8 cellular contexts compared by ENCODE assay signal in genomic region chr16:30740364-30741251, GRCh38. TPM values are rescaled to one million over a fixed set of nuclear protein-coding genes. Genes with fewer than 3 reads are reported as not detected.
DNase-seq lines count a peak whose midpoint lies in the region; FAIRE-seq and TF ChIP-seq lines count a peak whose summit lies in the region.

No MANE protein-coding gene starts in this region.

- H3K4me3 ChIP-seq in GM23248 (no peak overlapping the region), Peyer's patch (peak overlapping the region in 1 of 4 donors; percentile 15), endothelial cell of umbilical vein (replicated peaks in 1 of 3; ENCODE audit: insufficient read depth in 1 of 3, low read depth in 1 of 3, low read length in 3 of 3) (no peak overlapping the region), mucosa of rectum (ENCODE audit: low read length in 2 of 2) (peak overlapping the region in 1 of 2 donors; percentile 16), dorsolateral prefrontal cortex (no peak overlapping the region)

- FAIRE-seq in endothelial cell of umbilical vein (lab: Jason Lieb, UNC), result peak; percentile 67

- POLR2A ChIA-PET in endothelial cell of umbilical vein (lab: Charles Lee), result no interaction called here

- peak; percentile 91 for DNase-seq in GM23248
- DNase-seq in Peyer's patch, result peak in 2 of 3 donors; percentile 86 to 89
- peak; percentile 19 for DNase-seq in endothelial cell of umbilical vein (ENCODE audit: low read depth, low spot score)
- no peak for DNase-seq in activated T-helper 1 cell treated with anti-CD3 and anti-CD28 coated beads, Interleukin-12 subunit alpha, Interleukin-12 subunit beta, Interleukin-2, Interleukin-4 antibody, amounts not matched to agents 30 ng/mL and 10 ng/mL and 1 ng/mL, durations not matched to agents 14 hours and 24 hours and 36 hours (ENCODE audit: low spot score)
- no peak for DNase-seq in activated CD8-positive, alpha-beta memory T cell treated with anti-CD3 and anti-CD28 coated beads, Interleukin-2, amount 50 U/mL, for 4 hours
- DNase-seq in dorsolateral prefrontal cortex, result no peak
- DNase-seq in GM13977 (ENCODE audit: low spot score), result no peak

- H3K4me3 Mint-ChIP-seq in activated T-helper 1 cell treated with anti-CD3 and anti-CD28 coated beads, Interleukin-12 subunit alpha, Interleukin-12 subunit beta, Interleukin-2, Interleukin-4 antibody, amounts not matched to agents 30 ng/mL and 10 ng/mL and 1 ng/mL, durations not matched to agents 14 hours and 24 hours and 36 hours, result no peak overlapping the region

- in situ Hi-C loops in GM23248 (cut with MboI) (no loop called here), GM13977 (cut with MboI; ENCODE audit: low pct_unique_long_range_greater_than_20kb, low sequenced_read_pairs, unreplicated experiment) (no loop called here)

- H3K79me2 ChIP-seq in GM23248 (ENCODE audit: insufficient read depth) (0 out of 2 replicates have a peak, but pooled peaks cover 10% of the 10 kb centered on the region), endothelial cell of umbilical vein (ENCODE audit: control insufficient read depth, insufficient read depth, low read length) (no peaks in the 10 kb centered on the region)

- H3K4me1 Mint-ChIP-seq in activated T-helper 1 cell treated with anti-CD3 and anti-CD28 coated beads, Interleukin-12 subunit alpha, Interleukin-12 subunit beta, Interleukin-2, Interleukin-4 antibody, amounts not matched to agents 30 ng/mL and 10 ng/mL and 1 ng/mL, durations not matched to agents 14 hours and 24 hours and 36 hours (ENCODE audit: low read depth), result peaks cover 17% of the 10 kb centered on the region

- CTCF ChIA-PET in endothelial cell of umbilical vein (lab: Charles Lee), result interaction anchor here (0.8 to 1.4 kb wide), 2 partner anchors 9 to 22 kb away, joined by 3 to 5 read pairs; no protein-coding TSS in a partner anchor

- H3K9ac ChIP-seq in GM23248 (peak overlapping the region; percentile 8; the same call in 1 of the 2 replicates), endothelial cell of umbilical vein (replicated peaks; ENCODE audit: extremely low read depth, insufficient read depth, low read length) (peak overlapping the region; percentile 49), mucosa of rectum (ENCODE audit: low read depth in 1 of 2, low read length in 2 of 2) (peak overlapping the region; percentile 14 to 22)

- intact Hi-C loops in endothelial cell of umbilical vein (cut with micrococcal nuclease), result loop anchor here (2.0 kb wide), 1 partner anchor 74 kb away; no protein-coding TSS in a partner anchor
- intact Hi-C loops in activated T-helper 1 cell treated with anti-CD3 and anti-CD28 coated beads, Interleukin-12 subunit alpha, Interleukin-12 subunit beta, Interleukin-2, Interleukin-4 antibody, amounts not matched to agents 30 ng/mL and 10 ng/mL and 1 ng/mL, durations not matched to agents 14 hours and 24 hours and 36 hours (cut with micrococcal nuclease), result no loop called here
- intact Hi-C loops in dorsolateral prefrontal cortex (cut with DNase I), result loop anchor here in 1 of 2 donors (10.0 kb wide), 1 partner anchor 76 kb away; no protein-coding TSS in a partner anchor

- dilution Hi-C loops in endothelial cell of umbilical vein (cut with MboI; ENCODE audit: extremely low pct_ligation_motif_present, low sequenced_read_pairs), result no loop called here

- no peaks in the 10 kb centered on the region for H3K9me1 ChIP-seq in endothelial cell of umbilical vein (replicated peaks; ENCODE audit: control insufficient read depth, extremely low read depth, insufficient read depth, low read length)

- H3K4me2 ChIP-seq in GM23248 (ENCODE audit: unreplicated experiment), result peak overlapping the region; percentile 27
- peak overlapping the region; percentile 34 for H3K4me2 ChIP-seq in endothelial cell of umbilical vein (ENCODE audit: insufficient read depth, low read length)

- H3K4me1 ChIP-seq in GM23248 (ENCODE audit: insufficient read depth) (peaks cover 24% of the 10 kb centered on the region), Peyer's patch (peaks cover 0 to 32% (median 1%) of the 10 kb centered on the region in 4 donors), endothelial cell of umbilical vein (ENCODE audit: control insufficient read depth, extremely low read depth, insufficient read depth, low read length) (peaks cover 20% of the 10 kb centered on the region), mucosa of rectum (ENCODE audit: control insufficient read depth in 2 of 2, insufficient read depth in 2 of 2, low read length in 2 of 2) (peaks cover 15 to 34% of the 10 kb centered on the region in 2 donors)

- no peak for TF ChIP-seq CTCF in Peyer's patch (IDR thresholded peaks at IDR 0.05)
- TF ChIP-seq CTCF in endothelial cell of umbilical vein (IDR thresholded peaks at IDR 0.05; ENCODE audit: extremely low read depth in 1 of 2, insufficient read depth in 1 of 2, low read depth in 1 of 2, low read length in 2 of 2), result no peak
- TF ChIP-seq CTCF in dorsolateral prefrontal cortex (IDR thresholded peaks at IDR 0.05 in 54 of 56, conservative IDR thresholded peaks at IDR 0.05 in 2 of 56; ENCODE audit: low read depth in 1 of 56, partially characterized antibody in 56 of 56), result no peak
- no peak for TF ChIP-seq CTCF in GM13977 (IDR thresholded peaks at IDR 0.05; ENCODE audit: extremely low read depth, insufficient read depth, missing control alignments)

- TF ChIP-seq POLR2A in Peyer's patch (IDR thresholded peaks at IDR 0.05) (no peak), endothelial cell of umbilical vein (IDR thresholded peaks at IDR 0.05; ENCODE audit: low read depth, low read length) (no peak)

- H3K27me3 ChIP-seq in GM23248 (replicated peaks; ENCODE audit: insufficient read depth) (no peaks in the 10 kb centered on the region), Peyer's patch (no peaks in the 10 kb centered on the region), endothelial cell of umbilical vein (ENCODE audit: control insufficient read depth in 2 of 2, insufficient read depth in 2 of 2, low read length in 2 of 2) (no peaks in the 10 kb centered on the region), mucosa of rectum (ENCODE audit: control insufficient read depth in 2 of 2, insufficient read depth in 2 of 2, low read length in 2 of 2) (no peaks in the 10 kb centered on the region), dorsolateral prefrontal cortex (no peaks in the 10 kb centered on the region)

- H3F3A ChIP-seq in GM23248 (ENCODE audit: insufficient read depth), result peaks cover 27% of the 10 kb centered on the region

- H3K9me3 Mint-ChIP-seq in activated T-helper 1 cell treated with anti-CD3 and anti-CD28 coated beads, Interleukin-12 subunit alpha, Interleukin-12 subunit beta, Interleukin-2, Interleukin-4 antibody, amounts not matched to agents 30 ng/mL and 10 ng/mL and 1 ng/mL, durations not matched to agents 14 hours and 24 hours and 36 hours, result no peaks in the 10 kb centered on the region

- 38 to 42% methylated on average over 8 of the region's 8 CpGs for WGBS in GM23248 (ENCODE audit: low coverage in 1 of 2, low lambda C conversion rate in 2 of 2, missing lambda C conversion rate in 2 of 2), 2 experiments

- no peak overlapping the region for H2AFZ ChIP-seq in GM23248
- no peak overlapping the region for H2AFZ ChIP-seq in endothelial cell of umbilical vein (ENCODE audit: low read depth, low read length)

- H3K27ac ChIP-seq in GM23248, result peak overlapping the region; percentile 59
- peak overlapping the region in 3 of 4 donors; percentile 30 to 84 (median 76) for H3K27ac ChIP-seq in Peyer's patch
- peak overlapping the region; percentile 83 for H3K27ac ChIP-seq in endothelial cell of umbilical vein (ENCODE audit: insufficient read depth, low read depth, low read length)
- H3K27ac ChIP-seq in mucosa of rectum (ENCODE audit: low read depth in 2 of 2, low read length in 2 of 2), result peak overlapping the region; percentile 77 to 84
- H3K27ac ChIP-seq in dorsolateral prefrontal cortex, result peak overlapping the region in 20 of 59 donors; percentile 3 to 68 (median 28)

- H3K36me3 ChIP-seq in GM23248 (ENCODE audit: low read depth) (peaks cover 38% of the 10 kb centered on the region; the same call in 1 of the 2 replicates), Peyer's patch (peaks cover 0 to 55% (median 0%) of the 10 kb centered on the region in 3 donors), endothelial cell of umbilical vein (ENCODE audit: control insufficient read depth in 2 of 2, extremely low read depth in 1 of 2, insufficient read depth in 2 of 2, low read length in 2 of 2) (peaks cover 19 to 40% of the 10 kb centered on the region in 2 experiments), mucosa of rectum (ENCODE audit: control insufficient read depth in 2 of 2, insufficient read depth in 2 of 2, low read length in 2 of 2) (peaks cover 46 to 48% of the 10 kb centered on the region in 2 donors)

- no peaks in the 10 kb centered on the region for H3K9me3 ChIP-seq in GM23248 (ENCODE audit: low read depth)
- no peaks in the 10 kb centered on the region for H3K9me3 ChIP-seq in Peyer's patch
- no peaks in the 10 kb centered on the region for H3K9me3 ChIP-seq in endothelial cell of umbilical vein (replicated peaks; ENCODE audit: control insufficient read depth, insufficient read depth, low read length)
- no peaks in the 10 kb centered on the region for H3K9me3 ChIP-seq in mucosa of rectum (ENCODE audit: control insufficient read depth in 2 of 2, low read length in 2 of 2)

- peaks cover 52% of the 10 kb centered on the region for H3K36me3 Mint-ChIP-seq in activated T-helper 1 cell treated with anti-CD3 and anti-CD28 coated beads, Interleukin-12 subunit alpha, Interleukin-12 subunit beta, Interleukin-2, Interleukin-4 antibody, amounts not matched to agents 30 ng/mL and 10 ng/mL and 1 ng/mL, durations not matched to agents 14 hours and 24 hours and 36 hours (ENCODE audit: low read depth)

- no TSS peak for BruUV-seq in endothelial cell of umbilical vein (replicated peaks; lab: Mats Ljungman, UMichigan)

- no peaks in the 10 kb centered on the region for H4K20me1 ChIP-seq in GM23248 (ENCODE audit: insufficient read depth)
- no peaks in the 10 kb centered on the region for H4K20me1 ChIP-seq in endothelial cell of umbilical vein (replicated peaks; ENCODE audit: control insufficient read depth, extremely low read depth, insufficient read depth, low read length)

- H3K27me3 Mint-ChIP-seq in activated T-helper 1 cell treated with anti-CD3 and anti-CD28 coated beads, Interleukin-12 subunit alpha, Interleukin-12 subunit beta, Interleukin-2, Interleukin-4 antibody, amounts not matched to agents 30 ng/mL and 10 ng/mL and 1 ng/mL, durations not matched to agents 14 hours and 24 hours and 36 hours (ENCODE audit: insufficient read depth), result no peaks in the 10 kb centered on the region

- H3K9me2 ChIP-seq in GM23248 (ENCODE audit: insufficient read depth), result no peaks in the 10 kb centered on the region

- no peak overlapping the region for H3K27ac Mint-ChIP-seq in activated T-helper 1 cell treated with anti-CD3 and anti-CD28 coated beads, Interleukin-12 subunit alpha, Interleukin-12 subunit beta, Interleukin-2, Interleukin-4 antibody, amounts not matched to agents 30 ng/mL and 10 ng/mL and 1 ng/mL, durations not matched to agents 14 hours and 24 hours and 36 hours

RNA-seq across cellular contexts. Expression of gene PHKG2, which starts 7.6 kb away (rescaled TPM):
- 12.5 and 19.9 TPM in 2 replicates for total RNA-seq in GM23248 (2014; rRNA removed; shearing (Covaris generic))
- polyA plus RNA-seq in GM23248 (2016; fragmentation: Nextera tagmentation; extraction: Ambion mirVana) (15.7 and 17.0 TPM in 2 replicates), endothelial cell of umbilical vein (48.8 and 55.4 TPM in 2 replicates)
- total RNA-seq in Peyer's patch (10 to 100 TPM; 38.9 to 94.1 (median 57.7) TPM), endothelial cell of umbilical vein (33.0 and 34.1 TPM in 2 replicates), dorsolateral prefrontal cortex (10 to 100 TPM; 25.1 to 55.2 (median 38.8) TPM)
- polyA plus RNA-seq in endothelial cell of umbilical vein (2011; cell fraction: cytosol; rRNA removed), result 24.1 and 26.9 TPM in 2 replicates
- 135 and 139 TPM in 2 replicates for polyA plus RNA-seq in endothelial cell of umbilical vein (2011; cell fraction: nucleus; rRNA removed)
- polyA plus RNA-seq in endothelial cell of umbilical vein (2012), result 22.1 and 27.3 TPM in 2 replicates
- 36.8 and 40.1 TPM in 2 replicates for polyA minus RNA-seq in endothelial cell of umbilical vein
- 16.7 TPM for polyA minus RNA-seq in endothelial cell of umbilical vein (2011; cell fraction: cytosol; rRNA and poly(A)+ RNA removed)
- 35.1 and 43.3 TPM in 2 replicates for polyA minus RNA-seq in endothelial cell of umbilical vein (2011; cell fraction: nucleus; rRNA and poly(A)+ RNA removed)
- total RNA-seq in activated T-helper 1 cell treated with anti-CD3 and anti-CD28 coated beads, Interleukin-12 subunit alpha, Interleukin-12 subunit beta, Interleukin-2, Interleukin-4 antibody, amounts not matched to agents 30 ng/mL and 10 ng/mL and 1 ng/mL, durations not matched to agents 14 hours and 24 hours and 36 hours, result 42.4 and 43.6 TPM in 2 replicates

RNA-seq across cellular contexts. Expression of gene CFAP119, which starts 21.3 kb away (rescaled TPM):
- 0.89 and 2.7 TPM in 2 replicates for total RNA-seq in GM23248 (2014; rRNA removed; shearing (Covaris generic))
- polyA plus RNA-seq in GM23248 (2016; fragmentation: Nextera tagmentation; extraction: Ambion mirVana) (4.1 and 4.6 TPM in 2 replicates), endothelial cell of umbilical vein (9.5 and 13.7 TPM in 2 replicates)
- total RNA-seq in Peyer's patch (10 to 100 TPM in 1 of 4 donors, 1 to 10 TPM in 3; 2.9 to 17.3 (median 4.2) TPM), endothelial cell of umbilical vein (6.5 and 7.2 TPM in 2 replicates), dorsolateral prefrontal cortex (10 to 100 TPM in 93 of 120 experiments, 1 to 10 TPM in 27; 3.6 to 27.3 (median 12.7) TPM)
- polyA plus RNA-seq in endothelial cell of umbilical vein (2011; cell fraction: cytosol; rRNA removed), result 5.4 and 7.2 TPM in 2 replicates
- 45.2 and 58.3 TPM in 2 replicates for polyA plus RNA-seq in endothelial cell of umbilical vein (2011; cell fraction: nucleus; rRNA removed)
- polyA plus RNA-seq in endothelial cell of umbilical vein (2012), result 3.8 and 4.3 TPM in 2 replicates
- 2.6 and 3.1 TPM in 2 replicates for polyA minus RNA-seq in endothelial cell of umbilical vein
- polyA minus RNA-seq in endothelial cell of umbilical vein (2011; cell fraction: cytosol; rRNA and poly(A)+ RNA removed), result 8.9 TPM
- polyA minus RNA-seq in endothelial cell of umbilical vein (2011; cell fraction: nucleus; rRNA and poly(A)+ RNA removed), result 3.7 and 6.4 TPM in 2 replicates
- 4.4 and 5.6 TPM in 2 replicates for total RNA-seq in activated T-helper 1 cell treated with anti-CD3 and anti-CD28 coated beads, Interleukin-12 subunit alpha, Interleukin-12 subunit beta, Interleukin-2, Interleukin-4 antibody, amounts not matched to agents 30 ng/mL and 10 ng/mL and 1 ng/mL, durations not matched to agents 14 hours and 24 hours and 36 hours

RNA-seq across cellular contexts. Expression of gene RNF40, which starts 21.5 kb away (rescaled TPM):
- total RNA-seq in GM23248 (2014; rRNA removed; shearing (Covaris generic)), result 97.9 and 99.0 TPM in 2 replicates
- 71.2 and 71.5 TPM in 2 replicates for polyA plus RNA-seq in GM23248 (2016; fragmentation: Nextera tagmentation; extraction: Ambion mirVana)
- 100 to 1,000 TPM in 1 of 4 donors, 10 to 100 TPM in 3; 45.0 to 115 (median 73.0) TPM for total RNA-seq in Peyer's patch
- total RNA-seq in endothelial cell of umbilical vein, result 97.0 and 102 TPM in 2 replicates
- 60.5 and 67.6 TPM in 2 replicates for polyA plus RNA-seq in endothelial cell of umbilical vein
- polyA plus RNA-seq in endothelial cell of umbilical vein (2011; cell fraction: cytosol; rRNA removed), result 60.2 and 66.2 TPM in 2 replicates
- polyA plus RNA-seq in endothelial cell of umbilical vein (2011; cell fraction: nucleus; rRNA removed), result 134 and 176 TPM in 2 replicates
- 66.5 and 76.5 TPM in 2 replicates for polyA plus RNA-seq in endothelial cell of umbilical vein (2012)
- 110 and 121 TPM in 2 replicates for polyA minus RNA-seq in endothelial cell of umbilical vein
- polyA minus RNA-seq in endothelial cell of umbilical vein (2011; cell fraction: cytosol; rRNA and poly(A)+ RNA removed), result 57.5 TPM
- polyA minus RNA-seq in endothelial cell of umbilical vein (2011; cell fraction: nucleus; rRNA and poly(A)+ RNA removed), result 50.0 and 55.9 TPM in 2 replicates
- total RNA-seq in activated T-helper 1 cell treated with anti-CD3 and anti-CD28 coated beads, Interleukin-12 subunit alpha, Interleukin-12 subunit beta, Interleukin-2, Interleukin-4 antibody, amounts not matched to agents 30 ng/mL and 10 ng/mL and 1 ng/mL, durations not matched to agents 14 hours and 24 hours and 36 hours, result 98.2 and 98.5 TPM in 2 replicates
- total RNA-seq in dorsolateral prefrontal cortex, result 100 to 1,000 TPM in 39 of 120 experiments, 10 to 100 TPM in 81; 72.0 to 128 (median 95.4) TPM

RNA-seq across cellular contexts. Expression of gene SRCAP, which starts 41.6 kb away (rescaled TPM):
- total RNA-seq in GM23248 (2014; rRNA removed; shearing (Covaris generic)), result 9.1 and 14.3 TPM in 2 replicates
- polyA plus RNA-seq in GM23248 (2016; fragmentation: Nextera tagmentation; extraction: Ambion mirVana) (22.8 and 23.7 TPM in 2 replicates), endothelial cell of umbilical vein (9.7 and 11.0 TPM in 2 replicates)
- total RNA-seq in Peyer's patch (100 to 1,000 TPM in 1 of 4 donors, 10 to 100 TPM in 3; 50.4 to 109 (median 81.8) TPM), endothelial cell of umbilical vein (67.6 and 77.7 TPM in 2 replicates), dorsolateral prefrontal cortex (10 to 100 TPM; 46.5 to 90.4 (median 65.6) TPM)
- polyA plus RNA-seq in endothelial cell of umbilical vein (2011; cell fraction: cytosol; rRNA removed), result 7.7 and 9.5 TPM in 2 replicates
- polyA plus RNA-seq in endothelial cell of umbilical vein (2011; cell fraction: nucleus; rRNA removed), result 34.9 and 36.1 TPM in 2 replicates
- 29.3 and 29.7 TPM in 2 replicates for polyA plus RNA-seq in endothelial cell of umbilical vein (2012)
- 29.7 and 34.1 TPM in 2 replicates for polyA minus RNA-seq in endothelial cell of umbilical vein
- polyA minus RNA-seq in endothelial cell of umbilical vein (2011; cell fraction: cytosol; rRNA and poly(A)+ RNA removed), result 25.6 TPM
- polyA minus RNA-seq in endothelial cell of umbilical vein (2011; cell fraction: nucleus; rRNA and poly(A)+ RNA removed), result 29.2 and 36.0 TPM in 2 replicates
- total RNA-seq in activated T-helper 1 cell treated with anti-CD3 and anti-CD28 coated beads, Interleukin-12 subunit alpha, Interleukin-12 subunit beta, Interleukin-2, Interleukin-4 antibody, amounts not matched to agents 30 ng/mL and 10 ng/mL and 1 ng/mL, durations not matched to agents 14 hours and 24 hours and 36 hours, result 91.1 and 93.4 TPM in 2 replicates

RNA-seq across cellular contexts. Expression of gene ZNF629, which starts 46.4 kb away (rescaled TPM):
- total RNA-seq in GM23248 (2014; rRNA removed; shearing (Covaris generic)), result 12.2 and 19.3 TPM in 2 replicates
- polyA plus RNA-seq in GM23248 (2016; fragmentation: Nextera tagmentation; extraction: Ambion mirVana) (4.8 and 5.0 TPM in 2 replicates), endothelial cell of umbilical vein (5.2 and 5.6 TPM in 2 replicates)
- total RNA-seq in Peyer's patch (10 to 100 TPM; 10.9 to 28.7 (median 19.0) TPM), endothelial cell of umbilical vein (11.2 and 11.7 TPM in 2 replicates), dorsolateral prefrontal cortex (10 to 100 TPM; 11.5 to 20.4 (median 15.6) TPM)
- polyA plus RNA-seq in endothelial cell of umbilical vein (2011; cell fraction: cytosol; rRNA removed), result 4.5 and 4.7 TPM in 2 replicates
- polyA plus RNA-seq in endothelial cell of umbilical vein (2011; cell fraction: nucleus; rRNA removed), result 7.8 and 8.0 TPM in 2 replicates
- polyA plus RNA-seq in endothelial cell of umbilical vein (2012), result 7.8 and 9.0 TPM in 2 replicates
- 6.0 and 6.6 TPM in 2 replicates for polyA minus RNA-seq in endothelial cell of umbilical vein
- 7.5 TPM for polyA minus RNA-seq in endothelial cell of umbilical vein (2011; cell fraction: cytosol; rRNA and poly(A)+ RNA removed)
- 5.1 and 7.2 TPM in 2 replicates for polyA minus RNA-seq in endothelial cell of umbilical vein (2011; cell fraction: nucleus; rRNA and poly(A)+ RNA removed)
- 2.7 and 3.2 TPM in 2 replicates for total RNA-seq in activated T-helper 1 cell treated with anti-CD3 and anti-CD28 coated beads, Interleukin-12 subunit alpha, Interleukin-12 subunit beta, Interleukin-2, Interleukin-4 antibody, amounts not matched to agents 30 ng/mL and 10 ng/mL and 1 ng/mL, durations not matched to agents 14 hours and 24 hours and 36 hours

Comparison
In these comparisons a context has a peak if more than half of its experiments do, and no peak if none do; other contexts are left out.
1. DNase-seq: peak in GM23248 (single experiment), Peyer's patch (2 of 3) and endothelial cell of umbilical vein (single experiment); none in activated T-helper 1 cell treated with anti-CD3 and anti-CD28 coated beads, Interleukin-12 subunit alpha, Interleukin-12 subunit beta, Interleukin-2, Interleukin-4 antibody, amounts not matched to agents 30 ng/mL and 10 ng/mL and 1 ng/mL, durations not matched to agents 14 hours and 24 hours and 36 hours (single experiment), activated CD8-positive, alpha-beta memory T cell treated with anti-CD3 and anti-CD28 coated beads, Interleukin-2, amount 50 U/mL, for 4 hours (single experiment), dorsolateral prefrontal cortex (0 of 10) and GM13977 (single experiment).
2. Peak in every context shown above with its lines, with median percentiles within 50 percentile points of each other: H3K9ac ChIP-seq.